ENCODE assay signal across 1 cellular context in the genomic region with DNA sequence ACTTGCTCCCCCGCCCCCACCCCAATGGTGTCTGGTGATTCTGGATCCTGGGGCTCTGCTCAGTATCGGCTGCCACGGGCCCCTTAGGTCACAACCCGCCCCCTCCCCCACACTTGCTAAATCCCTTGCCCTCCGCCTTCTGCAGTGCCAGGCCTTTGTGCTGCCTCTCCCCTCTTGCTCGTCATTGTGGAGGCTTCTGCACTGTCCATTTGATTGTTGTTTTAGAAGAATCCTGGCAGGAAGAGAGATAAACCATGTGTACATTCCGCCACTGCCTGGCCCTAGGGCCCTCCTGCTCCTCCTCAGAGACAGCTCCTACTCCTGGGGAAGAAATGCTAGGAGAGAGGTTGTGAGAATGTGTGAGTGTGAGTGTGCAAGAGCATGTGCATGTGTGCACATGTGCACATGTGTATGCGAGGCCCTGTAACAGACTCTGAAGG.
TF ChIP-seq lines count a peak whose summit lies in the region.

No MANE protein-coding gene starts in this region.

TF ChIP-seq in GM23338, 12 proteins besides CTCF, POLR2A, EP300 and RAD21 (continued from another document):
- TF ChIP-seq, protein P1, sequence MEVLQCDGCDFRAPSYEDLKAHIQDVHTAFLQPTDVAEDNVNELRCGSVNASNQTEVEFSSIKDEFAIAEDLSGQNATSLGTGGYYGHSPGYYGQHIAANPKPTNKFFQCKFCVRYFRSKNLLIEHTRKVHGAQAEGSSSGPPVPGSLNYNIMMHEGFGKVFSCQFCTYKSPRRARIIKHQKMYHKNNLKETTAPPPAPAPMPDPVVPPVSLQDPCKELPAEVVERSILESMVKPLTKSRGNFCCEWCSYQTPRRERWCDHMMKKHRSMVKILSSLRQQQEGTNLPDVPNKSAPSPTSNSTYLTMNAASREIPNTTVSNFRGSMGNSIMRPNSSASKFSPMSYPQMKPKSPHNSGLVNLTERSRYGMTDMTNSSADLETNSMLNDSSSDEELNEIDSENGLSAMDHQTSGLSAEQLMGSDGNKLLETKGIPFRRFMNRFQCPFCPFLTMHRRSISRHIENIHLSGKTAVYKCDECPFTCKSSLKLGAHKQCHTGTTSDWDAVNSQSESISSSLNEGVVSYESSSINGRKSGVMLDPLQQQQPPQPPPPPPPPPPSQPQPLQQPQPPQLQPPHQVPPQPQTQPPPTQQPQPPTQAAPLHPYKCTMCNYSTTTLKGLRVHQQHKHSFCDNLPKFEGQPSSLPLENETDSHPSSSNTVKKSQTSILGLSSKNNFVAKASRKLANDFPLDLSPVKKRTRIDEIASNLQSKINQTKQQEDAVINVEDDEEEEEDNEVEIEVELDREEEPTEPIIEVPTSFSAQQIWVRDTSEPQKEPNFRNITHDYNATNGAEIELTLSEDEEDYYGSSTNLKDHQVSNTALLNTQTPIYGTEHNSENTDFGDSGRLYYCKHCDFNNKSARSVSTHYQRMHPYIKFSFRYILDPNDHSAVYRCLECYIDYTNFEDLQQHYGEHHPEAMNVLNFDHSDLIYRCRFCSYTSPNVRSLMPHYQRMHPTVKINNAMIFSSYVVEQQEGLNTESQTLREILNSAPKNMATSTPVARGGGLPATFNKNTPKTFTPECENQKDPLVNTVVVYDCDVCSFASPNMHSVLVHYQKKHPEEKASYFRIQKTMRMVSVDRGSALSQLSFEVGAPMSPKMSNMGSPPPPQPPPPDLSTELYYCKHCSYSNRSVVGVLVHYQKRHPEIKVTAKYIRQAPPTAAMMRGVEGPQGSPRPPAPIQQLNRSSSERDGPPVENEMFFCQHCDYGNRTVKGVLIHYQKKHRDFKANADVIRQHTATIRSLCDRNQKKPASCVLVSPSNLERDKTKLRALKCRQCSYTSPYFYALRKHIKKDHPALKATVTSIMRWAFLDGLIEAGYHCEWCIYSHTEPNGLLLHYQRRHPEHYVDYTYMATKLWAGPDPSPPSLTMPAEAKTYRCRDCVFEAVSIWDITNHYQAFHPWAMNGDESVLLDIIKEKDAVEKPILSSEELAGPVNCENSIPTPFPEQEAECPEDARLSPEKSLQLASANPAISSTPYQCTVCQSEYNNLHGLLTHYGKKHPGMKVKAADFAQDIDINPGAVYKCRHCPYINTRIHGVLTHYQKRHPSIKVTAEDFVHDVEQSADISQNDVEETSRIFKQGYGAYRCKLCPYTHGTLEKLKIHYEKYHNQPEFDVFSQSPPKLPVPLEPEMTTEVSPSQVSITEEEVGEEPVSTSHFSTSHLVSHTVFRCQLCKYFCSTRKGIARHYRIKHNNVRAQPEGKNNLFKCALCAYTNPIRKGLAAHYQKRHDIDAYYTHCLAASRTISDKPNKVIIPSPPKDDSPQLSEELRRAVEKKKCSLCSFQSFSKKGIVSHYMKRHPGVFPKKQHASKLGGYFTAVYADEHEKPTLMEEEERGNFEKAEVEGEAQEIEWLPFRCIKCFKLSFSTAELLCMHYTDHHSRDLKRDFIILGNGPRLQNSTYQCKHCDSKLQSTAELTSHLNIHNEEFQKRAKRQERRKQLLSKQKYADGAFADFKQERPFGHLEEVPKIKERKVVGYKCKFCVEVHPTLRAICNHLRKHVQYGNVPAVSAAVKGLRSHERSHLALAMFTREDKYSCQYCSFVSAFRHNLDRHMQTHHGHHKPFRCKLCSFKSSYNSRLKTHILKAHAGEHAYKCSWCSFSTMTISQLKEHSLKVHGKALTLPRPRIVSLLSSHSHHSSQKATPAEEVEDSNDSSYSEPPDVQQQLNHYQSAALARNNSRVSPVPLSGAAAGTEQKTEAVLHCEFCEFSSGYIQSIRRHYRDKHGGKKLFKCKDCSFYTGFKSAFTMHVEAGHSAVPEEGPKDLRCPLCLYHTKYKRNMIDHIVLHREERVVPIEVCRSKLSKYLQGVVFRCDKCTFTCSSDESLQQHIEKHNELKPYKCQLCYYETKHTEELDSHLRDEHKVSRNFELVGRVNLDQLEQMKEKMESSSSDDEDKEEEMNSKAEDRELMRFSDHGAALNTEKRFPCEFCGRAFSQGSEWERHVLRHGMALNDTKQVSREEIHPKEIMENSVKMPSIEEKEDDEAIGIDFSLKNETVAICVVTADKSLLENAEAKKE (CRISPR knock-in tag; IDR thresholded peaks at IDR 0.05), result no peak
- TF ChIP-seq STAT1 (IDR thresholded peaks at IDR 0.05; ENCODE audit: unreplicated experiment), result no peak
